Comparison of ENCODE assay signal across 8 cellular contexts in genomic region chr1:54542120-54542961, GRCh38. TPM values are rescaled to one million over a fixed set of nuclear protein-coding genes. Genes with fewer than 3 reads are reported as not detected.
DNase-seq lines count a peak whose midpoint lies in the region; ATAC-seq and TF ChIP-seq lines count a peak whose summit lies in the region.

No MANE protein-coding gene starts in this region.

- no peak for TF ChIP-seq POLR2A in ovary (IDR thresholded peaks at IDR 0.05)
- no peak for TF ChIP-seq POLR2A in upper lobe of left lung (IDR thresholded peaks at IDR 0.05)

- TF ChIP-seq EP300 in ovary (IDR thresholded peaks at IDR 0.05) (no peak), upper lobe of left lung (IDR thresholded peaks at IDR 0.05) (no peak)

- 0 to 1% (median 0%) methylated on average over 39 to 61 of the region's 61 CpGs for WGBS in ovary, 3 donors
- 4 to 9% methylated on average over 5 to 33 of the region's 61 CpGs for WGBS in upper lobe of left lung, 2 donors

- H3K36me3 ChIP-seq in SJSA1 (no peaks in the 10 kb centered on the region), ovary (no peaks in the 10 kb centered on the region), upper lobe of left lung (no peaks in the 10 kb centered on the region)

- peaks cover 31% of the 10 kb centered on the region for H3K4me1 ChIP-seq in SJSA1 (replicated peaks)
- no peaks in the 10 kb centered on the region for H3K4me1 ChIP-seq in ovary (ENCODE audit: insufficient read depth)
- H3K4me1 ChIP-seq in upper lobe of left lung: peaks cover 18 to 27% (median 21%) of the 10 kb centered on the region in 4 donors

- H3K27ac ChIP-seq in SJSA1 (0 out of 2 replicates have a peak overlapping the region, but pooled peaks have one; percentile 21), ovary (peak overlapping the region; percentile 70 to 86), upper lobe of left lung (peak overlapping the region in 3 of 4 donors; percentile 3 to 77 (median 65))

- TF ChIP-seq CTCF in glutamatergic neuron (IDR thresholded peaks at IDR 0.05; ENCODE audit: partially characterized antibody, unreplicated experiment) (no peak), ovary (IDR thresholded peaks at IDR 0.05) (no peak), upper lobe of left lung (IDR thresholded peaks at IDR 0.05) (peak in 2 of 6 experiments; percentile 6 to 12)

- H3K4me3 ChIP-seq in Jurkat, Clone E6-1 (ENCODE audit: low read length): peak overlapping the region; percentile 49
- H3K4me3 ChIP-seq in SJSA1 (peak overlapping the region; percentile 37), ovary (peak overlapping the region; percentile 53), upper lobe of left lung (peak overlapping the region; percentile 40 to 65 (median 53))

- no peak overlapping the region for H3K27ac Mint-ChIP-seq in activated naive CD4-positive, alpha-beta T cell treated with anti-CD3 and anti-CD28 coated beads, Interleukin-2, amount 50 U/mL, for 24 hours
- H3K27ac Mint-ChIP-seq in glutamatergic neuron (ENCODE audit: unreplicated experiment): no peak overlapping the region

- H3K4me1 Mint-ChIP-seq in activated naive CD4-positive, alpha-beta T cell treated with anti-CD3 and anti-CD28 coated beads, Interleukin-2, amount 50 U/mL, for 24 hours: peaks cover 21% of the 10 kb centered on the region
- H3K4me1 Mint-ChIP-seq in glutamatergic neuron (ENCODE audit: low read depth, unreplicated experiment): peaks cover 10% of the 10 kb centered on the region

- intact Hi-C loops in ovary (cut with DNase I): no loop called here

- H3K36me3 Mint-ChIP-seq in activated naive CD4-positive, alpha-beta T cell treated with anti-CD3 and anti-CD28 coated beads, Interleukin-2, amount 50 U/mL, for 24 hours: peaks cover 2% of the 10 kb centered on the region
- no peaks in the 10 kb centered on the region for H3K36me3 Mint-ChIP-seq in glutamatergic neuron (ENCODE audit: unreplicated experiment)

- H3K9me3 ChIP-seq in SJSA1 (replicated peaks) (no peaks in the 10 kb centered on the region), ovary (no peaks in the 10 kb centered on the region), upper lobe of left lung (no peaks in the 10 kb centered on the region)

- peak overlapping the region; percentile 75 for H3K4me3 Mint-ChIP-seq in activated naive CD4-positive, alpha-beta T cell treated with anti-CD3 and anti-CD28 coated beads, Interleukin-2, amount 50 U/mL, for 24 hours
- H3K4me3 Mint-ChIP-seq in glutamatergic neuron (ENCODE audit: unreplicated experiment): peak overlapping the region; percentile 38

- H3K27me3 Mint-ChIP-seq in activated naive CD4-positive, alpha-beta T cell treated with anti-CD3 and anti-CD28 coated beads, Interleukin-2, amount 50 U/mL, for 24 hours: no peaks in the 10 kb centered on the region
- H3K27me3 Mint-ChIP-seq in glutamatergic neuron (ENCODE audit: unreplicated experiment): peaks cover 9% of the 10 kb centered on the region

- H3K27me3 ChIP-seq in SJSA1 (replicated peaks) (no peaks in the 10 kb centered on the region), ovary (no peaks in the 10 kb centered on the region), upper lobe of left lung (no peaks in the 10 kb centered on the region)

- H3K9me3 Mint-ChIP-seq in activated naive CD4-positive, alpha-beta T cell treated with anti-CD3 and anti-CD28 coated beads, Interleukin-2, amount 50 U/mL, for 24 hours: no peaks in the 10 kb centered on the region
- H3K9me3 Mint-ChIP-seq in glutamatergic neuron (ENCODE audit: unreplicated experiment): peaks cover 10% of the 10 kb centered on the region

- peak; percentile 90 for DNase-seq in CMK (ENCODE audit: low read depth)
- DNase-seq in Jurkat, Clone E6-1 (ENCODE audit: low read depth, low spot score): peak; percentile 62
- peak; percentile 65 to 76 for DNase-seq in SJSA1 (ENCODE audit: low read depth in 1 of 2, low spot score in 2 of 2)
- DNase-seq in glutamatergic neuron: peak; percentile 67
- peak; percentile 61 to 87 (median 75) for DNase-seq in ovary
- peak; percentile 67 to 93 for DNase-seq in upper lobe of left lung

- ATAC-seq in GM21390 (IDR thresholded peaks at IDR 0.05; ENCODE audit: unreplicated experiment) (peak; percentile 67), upper lobe of left lung (ENCODE audit: low FRiP score in 2 of 2) (peak; percentile 82 to 92)

RNA-seq across cellular contexts. Expression of gene ACOT11, which starts 5.7 kb away (rescaled TPM):
- 2.3 TPM for polyA plus RNA-seq in Jurkat, Clone E6-1 (2012; ENCODE audit: insufficient read depth, insufficient read length)
- 0.85 and 1.3 TPM in 2 replicates for total RNA-seq in SJSA1 (2014; rRNA removed; shearing (Covaris generic))
- 0.32 TPM for total RNA-seq in glutamatergic neuron (ENCODE audit: unreplicated experiment)
- total RNA-seq in ovary: 10 to 100 TPM in 5 of 7 donors, 1 to 10 TPM in 2; 7.6 to 28.4 (median 17.0) TPM
- polyA plus RNA-seq in ovary: 1 to 10 TPM; 3.0 to 7.2 TPM
- total RNA-seq in upper lobe of left lung: 10 to 100 TPM in 1 of 6 donors, 1 to 10 TPM in 5; 2.3 to 13.6 (median 7.0) TPM

Comparison
In these comparisons a context has a peak if more than half of its experiments do, and no peak if none do; other contexts are left out.
1. Peak in every context shown above with its lines: DNase-seq, ATAC-seq, H3K4me3 ChIP-seq and H3K27ac ChIP-seq.
2. H3K27ac ChIP-seq: peak in every context shown above with its lines; median percentile 78 in ovary; 65 in upper lobe of left lung; 21 in SJSA1.